In the genomic region with DNA sequence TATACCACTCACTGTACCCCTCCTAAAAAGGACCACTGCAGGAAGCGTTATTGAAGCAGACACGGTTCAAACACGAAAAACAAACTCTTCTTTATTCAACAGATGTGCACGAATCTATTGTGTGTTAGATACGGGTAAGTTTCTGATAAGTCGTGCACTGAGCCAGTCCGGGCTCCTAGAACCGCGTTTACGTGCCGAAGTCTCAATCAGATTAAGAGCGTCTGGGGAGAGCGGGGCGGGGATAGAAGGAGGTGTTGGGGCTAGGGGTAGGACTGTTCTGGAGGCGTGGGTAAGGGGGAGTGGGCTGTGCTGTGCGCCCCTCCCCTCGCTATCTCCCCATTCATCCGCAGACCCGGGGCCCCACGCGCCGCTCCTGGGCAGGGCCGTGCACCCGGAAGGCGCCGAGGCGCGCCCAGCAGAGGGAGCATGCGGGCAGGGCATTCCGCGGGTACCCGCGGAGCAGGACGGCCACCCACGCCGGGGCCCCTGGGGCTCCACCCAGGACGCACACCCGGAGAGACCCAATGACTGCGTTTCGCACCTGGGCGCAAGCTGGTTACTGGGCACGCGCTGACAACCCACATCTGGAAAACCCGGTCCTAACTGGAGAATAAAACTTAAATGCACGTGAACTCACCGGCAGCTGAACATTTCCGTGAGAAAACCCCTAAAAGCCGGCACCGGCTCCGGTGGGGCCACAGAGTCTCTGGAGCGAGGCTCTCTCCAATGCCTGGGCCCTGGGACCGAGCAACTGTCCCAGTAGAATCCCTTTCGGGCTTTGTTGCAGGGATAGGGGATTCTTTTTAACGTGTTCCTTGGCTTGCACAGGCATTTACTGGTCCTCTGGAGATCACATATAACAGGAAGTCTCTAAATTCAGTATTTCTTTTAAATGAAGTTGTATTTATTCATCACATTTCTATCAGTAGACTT, we compare ENCODE assay signal across 1 cellular context.
TF ChIP-seq lines count a peak whose summit lies in the region.

No MANE protein-coding gene starts in this region.

TF ChIP-seq in HepG2, 621 proteins besides CTCF, POLR2A, EP300 and RAD21 (continued from another document and continues in another):
- peak; percentile 70; the same call in 1 of the 2 replicates for TF ChIP-seq ZNF850 (CRISPR knock-in tag; conservative IDR thresholded peaks at IDR 0.05)
- TF ChIP-seq ZNF235 (CRISPR knock-in tag; IDR thresholded peaks at IDR 0.05; ENCODE audit: borderline replicate concordance): peak; percentile 44; the same call in 1 of the 2 replicates
- TF ChIP-seq ZNF10 (CRISPR knock-in tag; IDR thresholded peaks at IDR 0.05; ENCODE audit: borderline replicate concordance, low read depth): no peak
- peak; percentile 63 for TF ChIP-seq GATAD1 (CRISPR knock-in tag; IDR thresholded peaks at IDR 0.05)
- TF ChIP-seq PATZ1 (CRISPR knock-in tag; IDR thresholded peaks at IDR 0.05): peak; percentile 74
- no peak for TF ChIP-seq KDM5A (IDR thresholded peaks at IDR 0.05; ENCODE audit: borderline replicate concordance, low read length)
- peak; percentile 39; the same call in 1 of the 2 replicates for TF ChIP-seq GATA4 (IDR thresholded peaks at IDR 0.05; ENCODE audit: borderline replicate concordance, low read depth)
- TF ChIP-seq HNF4A (CRISPR knock-in tag; IDR thresholded peaks at IDR 0.05): no peak
- TF ChIP-seq, protein P1, sequence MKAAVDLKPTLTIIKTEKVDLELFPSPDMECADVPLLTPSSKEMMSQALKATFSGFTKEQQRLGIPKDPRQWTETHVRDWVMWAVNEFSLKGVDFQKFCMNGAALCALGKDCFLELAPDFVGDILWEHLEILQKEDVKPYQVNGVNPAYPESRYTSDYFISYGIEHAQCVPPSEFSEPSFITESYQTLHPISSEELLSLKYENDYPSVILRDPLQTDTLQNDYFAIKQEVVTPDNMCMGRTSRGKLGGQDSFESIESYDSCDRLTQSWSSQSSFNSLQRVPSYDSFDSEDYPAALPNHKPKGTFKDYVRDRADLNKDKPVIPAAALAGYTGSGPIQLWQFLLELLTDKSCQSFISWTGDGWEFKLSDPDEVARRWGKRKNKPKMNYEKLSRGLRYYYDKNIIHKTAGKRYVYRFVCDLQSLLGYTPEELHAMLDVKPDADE (CRISPR knock-in tag; IDR thresholded peaks at IDR 0.05): 0 out of 2 replicates have a peak, but pooled peaks have one; percentile 14
- TF ChIP-seq CEBPG (CRISPR knock-in tag; IDR thresholded peaks at IDR 0.05): no peak
- TF ChIP-seq RFXANK (CRISPR knock-in tag; IDR thresholded peaks at IDR 0.05): no peak
- peak; percentile 62; the same call in 1 of the 2 replicates for TF ChIP-seq THAP11 (CRISPR knock-in tag; IDR thresholded peaks at IDR 0.05)
- 0 out of 2 replicates have a peak, but pooled peaks have one; percentile 49 for TF ChIP-seq MIER3 (CRISPR knock-in tag; IDR thresholded peaks at IDR 0.05; ENCODE audit: borderline replicate concordance)
- TF ChIP-seq KLF16 (CRISPR knock-in tag; IDR thresholded peaks at IDR 0.05): peak in 1 of 2 experiments; percentile 46; a peak in 1 of 4 replicates
- TF ChIP-seq ZNF614 (CRISPR knock-in tag; IDR thresholded peaks at IDR 0.05; ENCODE audit: borderline replicate concordance): 0 out of 2 replicates have a peak, but pooled peaks have one; percentile 49
- peak; percentile 72; the same call in 1 of the 2 replicates for TF ChIP-seq KAT8 (CRISPR knock-in tag; IDR thresholded peaks at IDR 0.05)
- no peak; the same call in 1 of the 2 replicates for TF ChIP-seq ZNF367 (CRISPR knock-in tag; IDR thresholded peaks at IDR 0.05; ENCODE audit: borderline replicate concordance)
- TF ChIP-seq PREB (CRISPR knock-in tag; IDR thresholded peaks at IDR 0.05): no peak
- TF ChIP-seq, protein P2, sequence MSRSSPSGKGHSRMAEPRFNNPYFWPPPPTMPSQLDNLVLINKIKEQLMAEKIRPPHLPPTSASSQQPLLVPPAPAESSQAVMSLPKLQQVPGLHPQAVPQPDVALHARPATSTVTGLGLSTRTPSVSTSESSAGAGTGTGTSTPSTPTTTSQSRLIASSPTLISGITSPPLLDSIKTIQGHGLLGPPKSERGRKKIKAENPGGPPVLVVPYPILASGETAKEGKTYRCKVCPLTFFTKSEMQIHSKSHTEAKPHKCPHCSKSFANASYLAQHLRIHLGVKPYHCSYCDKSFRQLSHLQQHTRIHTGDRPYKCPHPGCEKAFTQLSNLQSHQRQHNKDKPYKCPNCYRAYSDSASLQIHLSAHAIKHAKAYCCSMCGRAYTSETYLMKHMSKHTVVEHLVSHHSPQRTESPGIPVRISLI (CRISPR knock-in tag; IDR thresholded peaks at IDR 0.05; ENCODE audit: borderline replicate concordance): peak; percentile 51; the same call in 1 of the 2 replicates
- TF ChIP-seq ZNF704 (CRISPR knock-in tag; IDR thresholded peaks at IDR 0.05; ENCODE audit: borderline replicate concordance): 0 out of 2 replicates have a peak, but pooled peaks have one; percentile 7
- no peak for TF ChIP-seq BCL3 (CRISPR knock-in tag; IDR thresholded peaks at IDR 0.05)
- peak; percentile 31 for TF ChIP-seq YY1 (IDR thresholded peaks at IDR 0.05; ENCODE audit: insufficient read depth, insufficient replicate concordance, low read depth, low read length)
- TF ChIP-seq, protein P3, sequence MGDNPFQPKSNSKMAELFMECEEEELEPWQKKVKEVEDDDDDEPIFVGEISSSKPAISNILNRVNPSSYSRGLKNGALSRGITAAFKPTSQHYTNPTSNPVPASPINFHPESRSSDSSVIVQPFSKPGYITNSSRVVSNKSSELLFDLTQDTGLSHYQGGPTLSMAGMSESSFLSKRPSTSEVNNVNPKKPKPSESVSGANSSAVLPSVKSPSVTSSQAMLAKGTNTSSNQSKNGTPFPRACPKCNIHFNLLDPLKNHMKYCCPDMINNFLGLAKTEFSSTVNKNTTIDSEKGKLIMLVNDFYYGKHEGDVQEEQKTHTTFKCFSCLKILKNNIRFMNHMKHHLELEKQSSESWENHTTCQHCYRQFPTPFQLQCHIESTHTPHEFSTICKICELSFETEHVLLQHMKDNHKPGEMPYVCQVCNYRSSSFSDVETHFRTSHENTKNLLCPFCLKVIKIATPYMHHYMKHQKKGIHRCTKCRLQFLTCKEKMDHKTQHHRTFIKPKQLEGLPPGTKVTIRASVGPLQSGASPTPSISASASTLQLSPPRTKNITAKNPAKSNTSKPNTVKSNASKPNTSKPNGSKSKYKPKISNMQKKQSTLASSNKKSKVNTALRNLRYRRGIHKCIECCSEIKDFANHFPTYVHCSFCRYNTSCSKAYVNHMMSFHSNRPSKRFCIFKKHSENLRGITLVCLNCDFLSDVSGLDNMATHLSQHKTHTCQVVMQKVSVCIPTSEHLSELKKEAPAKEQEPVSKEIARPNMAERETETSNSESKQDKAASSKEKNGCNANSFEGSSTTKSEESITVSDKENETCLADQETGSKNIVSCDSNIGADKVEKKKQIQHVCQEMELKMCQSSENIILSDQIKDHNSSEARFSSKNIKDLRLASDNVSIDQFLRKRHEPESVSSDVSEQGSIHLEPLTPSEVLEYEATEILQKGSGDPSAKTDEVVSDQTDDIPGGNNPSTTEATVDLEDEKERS (CRISPR knock-in tag; IDR thresholded peaks at IDR 0.05): no peak
- TF ChIP-seq CENPX (CRISPR knock-in tag; IDR thresholded peaks at IDR 0.05): no peak
- TF ChIP-seq ERF (CRISPR knock-in tag; IDR thresholded peaks at IDR 0.05): no peak; the same call in 1 of the 2 replicates
- no peak for TF ChIP-seq HNF4G (IDR thresholded peaks at IDR 0.05; ENCODE audit: borderline replicate concordance, low read depth, low read length)
- TF ChIP-seq HNF4G (CRISPR knock-in tag; IDR thresholded peaks at IDR 0.05; ENCODE audit: borderline replicate concordance, low read depth): no peak
- no peak for TF ChIP-seq THAP8 (CRISPR knock-in tag; IDR thresholded peaks at IDR 0.05; ENCODE audit: borderline replicate concordance)
- TF ChIP-seq MED13 (CRISPR knock-in tag; IDR thresholded peaks at IDR 0.05): no peak
- TF ChIP-seq SKIL (CRISPR knock-in tag; IDR thresholded peaks at IDR 0.05; ENCODE audit: borderline replicate concordance): no peak; the same call in 1 of the 2 replicates
- TF ChIP-seq CREB3 (CRISPR knock-in tag; IDR thresholded peaks at IDR 0.05): no peak
- TF ChIP-seq, protein P4, sequence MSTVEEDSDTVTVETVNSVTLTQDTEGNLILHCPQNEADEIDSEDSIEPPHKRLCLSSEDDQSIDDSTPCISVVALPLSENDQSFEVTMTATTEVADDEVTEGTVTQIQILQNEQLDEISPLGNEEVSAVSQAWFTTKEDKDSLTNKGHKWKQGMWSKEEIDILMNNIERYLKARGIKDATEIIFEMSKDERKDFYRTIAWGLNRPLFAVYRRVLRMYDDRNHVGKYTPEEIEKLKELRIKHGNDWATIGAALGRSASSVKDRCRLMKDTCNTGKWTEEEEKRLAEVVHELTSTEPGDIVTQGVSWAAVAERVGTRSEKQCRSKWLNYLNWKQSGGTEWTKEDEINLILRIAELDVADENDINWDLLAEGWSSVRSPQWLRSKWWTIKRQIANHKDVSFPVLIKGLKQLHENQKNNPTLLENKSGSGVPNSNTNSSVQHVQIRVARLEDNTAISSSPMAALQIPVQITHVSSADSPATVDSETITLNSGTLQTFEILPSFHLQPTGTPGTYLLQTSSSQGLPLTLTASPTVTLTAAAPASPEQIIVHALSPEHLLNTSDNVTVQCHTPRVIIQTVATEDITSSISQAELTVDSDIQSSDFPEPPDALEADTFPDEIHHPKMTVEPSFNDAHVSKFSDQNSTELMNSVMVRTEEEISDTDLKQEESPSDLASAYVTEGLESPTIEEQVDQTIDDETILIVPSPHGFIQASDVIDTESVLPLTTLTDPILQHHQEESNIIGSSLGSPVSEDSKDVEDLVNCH (CRISPR knock-in tag; IDR thresholded peaks at IDR 0.05): no peak
- TF ChIP-seq CENPBD1 (CRISPR knock-in tag; IDR thresholded peaks at IDR 0.05; ENCODE audit: borderline replicate concordance, low read depth): 0 out of 2 replicates have a peak, but pooled peaks have one; percentile 4
